ENCODE assay signal across 8 cellular contexts in the genomic region with DNA sequence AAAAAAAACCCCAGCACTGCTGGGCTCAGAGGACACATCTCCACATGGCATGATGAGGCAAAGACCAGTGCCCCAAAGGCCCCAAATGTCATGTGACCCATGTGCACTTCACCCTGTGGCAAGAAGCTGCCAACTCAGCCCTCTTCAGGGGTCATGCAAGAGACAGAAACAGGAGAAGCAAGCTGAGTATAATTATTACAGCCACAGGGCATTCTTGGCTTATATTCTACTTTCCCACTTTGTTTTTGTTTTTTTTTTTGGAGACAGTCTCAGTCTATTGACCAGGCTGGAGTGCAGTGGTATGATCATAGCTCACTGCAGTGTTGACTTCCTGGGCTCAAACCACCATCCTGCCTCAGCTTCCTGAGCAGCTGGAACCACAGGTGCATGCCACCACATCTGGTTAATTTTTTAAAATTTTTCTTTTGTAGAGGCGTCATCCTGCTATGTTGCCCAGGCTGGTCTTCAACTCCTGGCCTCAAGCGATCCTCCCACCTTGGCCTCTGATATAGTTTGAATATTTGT. TPM values are rescaled to one million over a fixed set of nuclear protein-coding genes. Genes with fewer than 3 reads are reported as not detected.
DNase-seq lines count a peak whose midpoint lies in the region; ATAC-seq and TF ChIP-seq lines count a peak whose summit lies in the region.

No MANE protein-coding gene starts in this region.

- WGBS in esophagus squamous epithelium, 2 donors: 80 to 85% methylated on average over 1 to 2 of the region's 2 CpGs
- 95 to 96% methylated on average over 2 of the region's 2 CpGs for WGBS in aorta, 2 donors

- H3K4me3 ChIP-seq in NB4 (ENCODE audit: low read depth, low read length): no peak overlapping the region
- no peak overlapping the region for H3K4me3 ChIP-seq in esophagus squamous epithelium
- H3K4me3 ChIP-seq in aorta (ENCODE audit: low read length in 2 of 2): no peak overlapping the region

- peak; percentile 21 for DNase-seq in stimulated activated CD4-positive, alpha-beta T cell treated with anti-CD3 and anti-CD28 coated beads, Interleukin-1b, Interleukin-23, amount 100 ng/mL, for 48 hours
- DNase-seq in stimulated activated CD4-positive, alpha-beta T cell treated with anti-CD3 and anti-CD28 coated beads, Interleukin-2, amount 100 ng/mL, for 24 hours: no peak
- DNase-seq in NB4 (ENCODE audit: low read depth) (peak; percentile 59), esophagus squamous epithelium (lab: John Stamatoyannopoulos, UW) (no peak), aorta (peak in 1 of 2 donors; percentile 76), COLO668 (lab: John Stamatoyannopoulos, UW; ENCODE audit: unreplicated experiment) (no peak), SK-N-DZ (ENCODE audit: low spot score) (no peak), NCI-H2227 (lab: John Stamatoyannopoulos, UW; ENCODE audit: unreplicated experiment) (no peak)

- TF ChIP-seq POLR2A in NB4 (IDR thresholded peaks at IDR 0.05; ENCODE audit: extremely low read depth, insufficient read length) (no peak), esophagus squamous epithelium (IDR thresholded peaks at IDR 0.05) (no peak)

- TF ChIP-seq CTCF in NB4 (IDR thresholded peaks at IDR 0.05; ENCODE audit: low read depth, low read length): no peak
- no peak for TF ChIP-seq CTCF in esophagus squamous epithelium (IDR thresholded peaks at IDR 0.05)

- peak overlapping the region; percentile 1 to 39 (median 16) for H3K27ac ChIP-seq in esophagus squamous epithelium
- H3K27ac ChIP-seq in aorta (ENCODE audit: low read depth in 1 of 2, low read length in 2 of 2): no peak overlapping the region

- H3K36me3 ChIP-seq in esophagus squamous epithelium (no peaks in the 10 kb centered on the region), aorta (ENCODE audit: control insufficient read depth in 1 of 2, insufficient read depth in 2 of 2, low read length in 1 of 2) (no peaks in the 10 kb centered on the region)

- H3K27me3 ChIP-seq in esophagus squamous epithelium (no peaks in the 10 kb centered on the region), aorta (ENCODE audit: control insufficient read depth in 1 of 2, insufficient read depth in 2 of 2, low read length in 1 of 2) (no peaks in the 10 kb centered on the region)

- H3K9me3 ChIP-seq in esophagus squamous epithelium: no peaks in the 10 kb centered on the region
- no peaks in the 10 kb centered on the region for H3K9me3 ChIP-seq in aorta (ENCODE audit: control insufficient read depth, low read length)

- H3K4me1 ChIP-seq in esophagus squamous epithelium (peaks cover 8 to 44% (median 28%) of the 10 kb centered on the region in 3 donors), aorta (ENCODE audit: control insufficient read depth in 1 of 2, insufficient read depth in 2 of 2, low read length in 2 of 2) (peaks cover 0 to 2% of the 10 kb centered on the region in 2 donors)

- ATAC-seq in aorta (ENCODE audit: low FRiP score): peak; percentile 57

- intact Hi-C loops in esophagus squamous epithelium (cut with DNase I) (no loop called here), aorta (cut with DNase I) (no loop called here)

RNA-seq across cellular contexts. Expression of a gene that starts 32.7 kb away (rescaled TPM):
- total RNA-seq in esophagus squamous epithelium (10 to 100 TPM; 13.7 to 44.4 (median 34.4) TPM), aorta (100 to 1,000 TPM; 145 to 157 TPM)
- polyA plus RNA-seq in aorta: 100 to 1,000 TPM in 1 of 2 donors, 10 to 100 TPM in 1; 83.1 to 137 TPM
- 0.60 and 0.96 TPM in 2 replicates for polyA plus RNA-seq in SK-N-DZ (2014; cell fraction: cytosol; rRNA removed)
- 0.37 TPM in 1 of 2 replicates, not detected in the other for polyA plus RNA-seq in SK-N-DZ (2014; cell fraction: nucleus; rRNA removed)

RNA-seq across cellular contexts. Expression of a gene that starts 48.9 kb away (rescaled TPM):
- 10 to 100 TPM; 13.7 to 22.9 (median 17.0) TPM for total RNA-seq in esophagus squamous epithelium
- 10 to 100 TPM; 15.1 to 15.9 TPM for total RNA-seq in aorta
- 10 to 100 TPM; 13.0 to 15.5 TPM for polyA plus RNA-seq in aorta
- 51.8 and 56.7 TPM in 2 replicates for polyA plus RNA-seq in SK-N-DZ (2014; cell fraction: cytosol; rRNA removed)
- 21.1 and 27.0 TPM in 2 replicates for polyA plus RNA-seq in SK-N-DZ (2014; cell fraction: nucleus; rRNA removed)

Comparison
In these comparisons a context has a peak if more than half of its experiments do, and no peak if none do; other contexts are left out.
1. DNase-seq: peak in stimulated activated CD4-positive, alpha-beta T cell treated with anti-CD3 and anti-CD28 coated beads, Interleukin-1b, Interleukin-23, amount 100 ng/mL, for 48 hours (single experiment) and NB4 (single experiment); none in stimulated activated CD4-positive, alpha-beta T cell treated with anti-CD3 and anti-CD28 coated beads, Interleukin-2, amount 100 ng/mL, for 24 hours (0 of 2), esophagus squamous epithelium (single experiment), COLO668 (single experiment), SK-N-DZ (single experiment) and NCI-H2227 (single experiment).
2. H3K27ac ChIP-seq: peak in esophagus squamous epithelium (4 of 4); none in aorta (0 of 2).